ENCODE assay signal across 8 cellular contexts in genomic region chr11:61158691-61159381, GRCh38. TPM values are rescaled to one million over a fixed set of nuclear protein-coding genes. Genes with fewer than 3 reads are reported as not detected.
DNase-seq lines count a peak whose midpoint lies in the region; ATAC-seq and TF ChIP-seq lines count a peak whose summit lies in the region.

No MANE protein-coding gene starts in this region.

- DNase-seq in heart left ventricle (no peak), left ventricle myocardium superior (no peak), astrocyte of the hippocampus (ENCODE audit: low read depth, low spot score) (peak; percentile 74), mesenchymal stem cell (peak; percentile 90), uterus (no peak), NCI-H1436 treated with DMSO at 0.1 percent for 48 hours (lab: John Stamatoyannopoulos, UW) (no peak), OCI-M2 (lab: John Stamatoyannopoulos, UW; ENCODE audit: unreplicated experiment) (no peak)

- no peak overlapping the region for H4K8ac ChIP-seq in mesenchymal stem cell (ENCODE audit: low read length)

- no peak overlapping the region for H3K23ac ChIP-seq in mesenchymal stem cell (ENCODE audit: low read length in 2 of 2)

- TF ChIP-seq CTCF in heart left ventricle (IDR thresholded peaks at IDR 0.05), result no peak
- no peak for TF ChIP-seq CTCF in uterus (IDR thresholded peaks at IDR 0.05)

- no peak overlapping the region for H3K14ac ChIP-seq in mesenchymal stem cell (ENCODE audit: low read length in 2 of 2)

- no peaks in the 10 kb centered on the region for H3K27me3 ChIP-seq in heart left ventricle
- H3K27me3 ChIP-seq in mesenchymal stem cell (ENCODE audit: control insufficient read depth in 1 of 2, insufficient read depth in 1 of 2, low read length in 2 of 2), result no peaks in the 10 kb centered on the region
- no peaks in the 10 kb centered on the region for H3K27me3 ChIP-seq in uterus

- H2BK15ac ChIP-seq in mesenchymal stem cell (ENCODE audit: low read depth, poor library complexity, severe bottlenecking), result no peak overlapping the region

- H2AFZ ChIP-seq in mesenchymal stem cell (ENCODE audit: low read depth, low read length), result no peak overlapping the region

- H3K4me2 ChIP-seq in mesenchymal stem cell (ENCODE audit: low read length, poor library complexity, severe bottlenecking), result no peak overlapping the region

- H3K4me1 ChIP-seq in heart left ventricle, result peaks cover 0 to 60% (median 23%) of the 10 kb centered on the region in 12 donors
- H3K4me1 ChIP-seq in mesenchymal stem cell (ENCODE audit: control insufficient read depth, insufficient read depth, low read depth, low read length), result peaks cover 6% of the 10 kb centered on the region
- peaks cover 0 to 3% of the 10 kb centered on the region in 2 donors for H3K4me1 ChIP-seq in uterus

- no peak overlapping the region for H2BK5ac ChIP-seq in mesenchymal stem cell (ENCODE audit: low read depth, low read length, poor library complexity, severe bottlenecking)

- H3K9me3 ChIP-seq in heart left ventricle, result peaks cover 0 to 19% (median 10%) of the 10 kb centered on the region in 12 donors
- H3K9me3 ChIP-seq in mesenchymal stem cell (ENCODE audit: control insufficient read depth, low read length), result peaks cover 19% of the 10 kb centered on the region
- no peaks in the 10 kb centered on the region for H3K9me3 ChIP-seq in uterus

- 30 to 40% (median 35%) methylated on average over 3 of the region's 3 CpGs for WGBS in heart left ventricle, 4 donors
- WGBS in mesenchymal stem cell, result 90% methylated on average over 3 of the region's 3 CpGs

- H3K9ac ChIP-seq in mesenchymal stem cell (ENCODE audit: low read length), result peak overlapping the region; percentile 87

- ATAC-seq in heart left ventricle, result no peak
- no peak for ATAC-seq in left ventricle myocardium superior
- no peak for ATAC-seq in HG03108 (IDR thresholded peaks at IDR 0.05; ENCODE audit: unreplicated experiment)

- H4K91ac ChIP-seq in mesenchymal stem cell (ENCODE audit: low read length), result no peak overlapping the region

- peak overlapping the region; percentile 12 for H2AK5ac ChIP-seq in mesenchymal stem cell (ENCODE audit: low read length, severe bottlenecking)

- H3K27ac ChIP-seq in heart left ventricle, result peak overlapping the region in 7 of 12 donors; percentile 4 to 99 (median 43)
- peak overlapping the region; percentile 79 for H3K27ac ChIP-seq in mesenchymal stem cell (ENCODE audit: low read length, poor library complexity, severe bottlenecking)
- peak overlapping the region; percentile 79 to 98 for H3K27ac ChIP-seq in uterus

- H3K4me3 ChIP-seq in heart left ventricle (no peak overlapping the region), mesenchymal stem cell (ENCODE audit: insufficient read depth in 1 of 2, low read depth in 1 of 2, low read length in 2 of 2) (peak overlapping the region in 1 of 2 experiments; percentile 68), uterus (no peak overlapping the region)

- H3K18ac ChIP-seq in mesenchymal stem cell (ENCODE audit: low read depth in 1 of 2, low read length in 2 of 2), result peak overlapping the region in 1 of 2 experiments; percentile 34

- peak overlapping the region in 1 of 2 experiments; percentile 76 for H2BK12ac ChIP-seq in mesenchymal stem cell (ENCODE audit: low read length in 2 of 2)

- intact Hi-C loops in heart left ventricle (cut with DNase I) (no loop called here), left ventricle myocardium superior (cut with micrococcal nuclease) (no loop called here), uterus (cut with DNase I; ENCODE audit: low total_unique reads) (no loop called here)

- TF ChIP-seq POLR2A in heart left ventricle (IDR thresholded peaks at IDR 0.05) (no peak), uterus (IDR thresholded peaks at IDR 0.05) (no peak)

- H2BK120ac ChIP-seq in mesenchymal stem cell (ENCODE audit: low read depth, low read length), result no peak overlapping the region

- H3K36me3 ChIP-seq in heart left ventricle, result peaks cover 0 to 12% (median 0%) of the 10 kb centered on the region in 9 donors
- peaks cover 3 to 14% of the 10 kb centered on the region in 2 experiments for H3K36me3 ChIP-seq in mesenchymal stem cell (ENCODE audit: control insufficient read depth in 1 of 2, insufficient read depth in 2 of 2, low read depth in 1 of 2, low read length in 2 of 2)
- no peaks in the 10 kb centered on the region for H3K36me3 ChIP-seq in uterus

- no peak overlapping the region for H3K4ac ChIP-seq in mesenchymal stem cell (ENCODE audit: low read depth in 1 of 2, low read length in 2 of 2)

- H3K79me1 ChIP-seq in mesenchymal stem cell (replicated peaks; ENCODE audit: low read length, poor library complexity, severe bottlenecking), result peaks cover 2% of the 10 kb centered on the region

RNA-seq across cellular contexts. Expression of gene VPS37C, which starts 2.4 kb away (rescaled TPM):
- total RNA-seq in heart left ventricle, result 10 to 100 TPM; 11.4 to 27.6 (median 17.1) TPM
- polyA plus RNA-seq in heart left ventricle, result 10 to 100 TPM; 11.0 to 29.0 TPM
- total RNA-seq in left ventricle myocardium superior, result 15.8 TPM
- polyA plus RNA-seq in mesenchymal stem cell (2013, experiment 1 of 2), result 15.0 TPM
- 14.7 TPM for polyA plus RNA-seq in mesenchymal stem cell (2013, experiment 2 of 2)
- total RNA-seq in uterus, result 10 to 100 TPM in 2 of 4 donors, 1 to 10 TPM in 1, under 1 TPM in 1; 0.26 to 26.3 (median 13.3) TPM

RNA-seq across cellular contexts. Expression of gene PGA3, which starts 44.5 kb away (rescaled TPM):
- total RNA-seq in heart left ventricle, result 1 to 10 TPM in 3 of 9 donors, under 1 TPM in 1, not detected in 5; 0.16 to 3.1 (median 1.4) TPM
- polyA plus RNA-seq in heart left ventricle, result 1 to 10 TPM in 1 of 2 donors, under 1 TPM in 1; 0.21 to 2.7 TPM
- not detected for total RNA-seq in left ventricle myocardium superior
- polyA plus RNA-seq in mesenchymal stem cell (2013, experiment 1 of 2), result not detected
- not detected for polyA plus RNA-seq in mesenchymal stem cell (2013, experiment 2 of 2)
- 1 to 10 TPM in 2 of 4 donors, under 1 TPM in 1, not detected in 1; 0.35 to 6.5 (median 4.4) TPM for total RNA-seq in uterus

RNA-seq across cellular contexts. Expression of gene CD5, which starts 56.5 kb away (rescaled TPM):
- total RNA-seq in heart left ventricle, result 1 to 10 TPM in 2 of 9 donors, under 1 TPM in 6, not detected in 1; 0.12 to 6.0 (median 0.23) TPM
- under 1 TPM in 1 of 2 donors, not detected in 1; 0.10 TPM for polyA plus RNA-seq in heart left ventricle
- total RNA-seq in left ventricle myocardium superior, result 0.07 TPM
- not detected for polyA plus RNA-seq in mesenchymal stem cell (2013, experiment 1 of 2)
- not detected for polyA plus RNA-seq in mesenchymal stem cell (2013, experiment 2 of 2)
- total RNA-seq in uterus, result under 1 TPM in 3 of 4 donors, not detected in 1; under 0.01 to 0.14 (median 0.12) TPM

Comparison
In these comparisons a context has a peak if more than half of its experiments do, and no peak if none do; other contexts are left out.
1. DNase-seq: peak in astrocyte of the hippocampus (single experiment) and mesenchymal stem cell (single experiment); none in heart left ventricle (0 of 5), left ventricle myocardium superior (single experiment), uterus (0 of 2), NCI-H1436 treated with DMSO at 0.1 percent for 48 hours (single experiment) and OCI-M2 (single experiment).
2. Peak in every context shown above with its lines, with median percentiles within 50 percentile points of each other: H3K27ac ChIP-seq.